13 cellular contexts compared by ENCODE assay signal in the genomic region with DNA sequence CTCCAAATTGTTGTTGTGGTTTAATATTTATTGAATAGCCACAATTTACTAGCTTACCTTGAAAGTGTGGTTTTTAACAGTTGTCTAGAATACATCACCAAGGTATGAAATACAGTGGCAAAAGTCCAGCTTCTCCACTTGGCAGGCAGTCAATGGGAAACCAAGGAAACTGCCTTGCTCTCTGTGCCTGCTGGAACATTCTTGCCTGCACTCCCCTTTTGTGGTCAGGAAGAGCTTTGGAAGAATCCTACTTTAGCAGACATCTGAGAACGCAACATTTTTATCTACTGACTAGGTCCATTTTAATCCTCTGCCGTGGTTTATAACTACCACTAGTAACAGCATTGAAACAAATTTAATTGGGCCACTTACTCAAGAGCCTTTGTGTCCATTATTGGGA.
DNase-seq lines count a peak whose midpoint lies in the region; ATAC-seq and TF ChIP-seq lines count a peak whose summit lies in the region.
"Had no signal": no experiment of that assay in that cellular context is flagged by ENCODE, and none has a peak within 500 bp of the region (broad histone marks: within the 10 kb centered on the region; RNA-seq: fewer than 3 reads in every experiment).

No MANE protein-coding gene starts in this region.

- DNase-seq in DMS79 treated with DMSO at 0.1 percent for 48 hours (lab: John Stamatoyannopoulos, UW) = peak; percentile 91
- peak; percentile 43 for DNase-seq in NCI-H2107 (lab: John Stamatoyannopoulos, UW)
- DNase-seq in cerebellar cortex (ENCODE audit: low spot score) = peak; percentile 3
- peak; percentile 86 for DNase-seq in osteoblast (ENCODE audit: insufficient read length, low spot score, missing footprints)
- DNase-seq in NCI-H1048 (lab: John Stamatoyannopoulos, UW) = no peak
- no peak for DNase-seq in stimulated activated CD4-positive, alpha-beta T cell treated with anti-CD3 and anti-CD28 coated beads, Interleukin-12 subunit alpha, Interleukin-12 subunit beta, amount 100 ng/mL, for 4 hours
- DNase-seq in retina = no peak
- DNase-seq: activated CD4-positive, alpha-beta memory T cell treated with anti-CD3 and anti-CD28 coated beads, Interleukin-2, amount 10 ng/mL, durations not matched to agents 7 days and 5 days; Caco-2; stimulated activated CD4-positive, alpha-beta T cell treated with anti-CD3 and anti-CD28 coated beads, Interleukin-2, amount 100 ng/mL, for 48 hours had no signal

- no peak overlapping the region for H3K4me3 ChIP-seq in osteoblast (ENCODE audit: insufficient read depth, low read length)
- H3K4me3 ChIP-seq: suprapubic skin had no signal

- H3K36me3 ChIP-seq in osteoblast (ENCODE audit: insufficient read depth, low read length) = no peaks in the 10 kb centered on the region
- H3K36me3 ChIP-seq: suprapubic skin had no signal

- no peaks in the 10 kb centered on the region for H3K79me2 ChIP-seq in osteoblast (ENCODE audit: insufficient read depth, low read length)

- no peaks in the 10 kb centered on the region for H4K20me1 ChIP-seq in osteoblast (ENCODE audit: insufficient read depth, low read length)

- H3K4me1 ChIP-seq in osteoblast (ENCODE audit: insufficient read depth, low read length) = peaks cover 17% of the 10 kb centered on the region
- H3K4me1 ChIP-seq: Caco-2, suprapubic skin had no signal

- TF ChIP-seq CTCF in osteoblast (IDR thresholded peaks at IDR 0.05; ENCODE audit: extremely low read depth, low read depth, low read length) = no peak

- peak overlapping the region; percentile 63 for H3K27ac ChIP-seq in osteoblast (ENCODE audit: low read depth, low read length)
- H3K27ac ChIP-seq: suprapubic skin had no signal

- H3K27me3 ChIP-seq in osteoblast (ENCODE audit: insufficient read depth, low read length) = no peaks in the 10 kb centered on the region
- H3K27me3 ChIP-seq: suprapubic skin had no signal

- no peaks in the 10 kb centered on the region for H3K9me3 ChIP-seq in osteoblast (ENCODE audit: low read depth, low read length)
- H3K9me3 ChIP-seq: Caco-2, suprapubic skin had no signal

- no peak for ATAC-seq in HG03354 (IDR thresholded peaks at IDR 0.05; ENCODE audit: poor library complexity, severe bottlenecking, unreplicated experiment)
- ATAC-seq: Right ventricle myocardium inferior had no signal

- peak overlapping the region; percentile 36 for H3K4me2 ChIP-seq in osteoblast (ENCODE audit: insufficient read depth, low read length)

- peak overlapping the region; percentile 15 for H2AFZ ChIP-seq in osteoblast (ENCODE audit: low read length)

Comparison
In these comparisons a context has a peak if more than half of its experiments do, and no peak if none do; other contexts are left out.
1. DNase-seq: peak in DMS79 treated with DMSO at 0.1 percent for 48 hours (single experiment), NCI-H2107 (single experiment), cerebellar cortex (single experiment) and osteoblast (single experiment); none in NCI-H1048 (single experiment), stimulated activated CD4-positive, alpha-beta T cell treated with anti-CD3 and anti-CD28 coated beads, Interleukin-12 subunit alpha, Interleukin-12 subunit beta, amount 100 ng/mL, for 4 hours (single experiment) and retina (single experiment).